18 cellular contexts compared by ENCODE assay signal in the genomic region with DNA sequence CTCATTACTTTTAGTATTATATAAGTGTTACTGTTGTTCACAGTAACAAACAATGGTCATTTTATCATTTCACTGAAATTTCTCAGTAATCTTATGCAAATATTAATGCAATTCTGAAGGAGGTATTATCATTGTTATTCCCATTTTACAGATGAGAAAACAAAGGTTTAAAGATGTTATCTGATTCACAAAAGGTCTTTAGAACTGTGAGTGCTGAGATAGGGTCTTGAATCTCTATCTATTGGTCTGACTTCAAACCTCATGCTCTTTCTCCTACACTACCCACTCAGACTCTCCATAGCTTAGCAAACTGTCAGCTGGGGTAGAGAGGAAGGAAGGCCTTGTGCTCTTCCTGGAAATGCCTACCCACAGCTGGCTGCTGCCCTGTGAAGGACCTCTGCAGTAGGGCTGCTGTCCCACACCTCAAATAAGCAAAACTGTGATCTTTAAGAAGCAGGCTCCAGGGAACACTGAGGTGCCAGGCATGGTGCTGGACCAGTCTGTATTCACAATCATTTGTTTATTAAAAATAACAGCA. TPM values are rescaled to one million over a fixed set of nuclear protein-coding genes. Genes with fewer than 3 reads are reported as not detected.
DNase-seq lines count a peak whose midpoint lies in the region; ATAC-seq, FAIRE-seq and TF ChIP-seq lines count a peak whose summit lies in the region.
"Had no signal": no experiment of that assay in that cellular context is flagged by ENCODE, and none has a peak within 500 bp of the region (broad histone marks: within the 10 kb centered on the region; RNA-seq: fewer than 3 reads in every experiment).

No MANE protein-coding gene starts in this region.

- H3K27ac Mint-ChIP-seq in T-helper 17 cell (no peak overlapping the region), astrocyte (ENCODE audit: unreplicated experiment) (no peak overlapping the region)
- H3K27ac Mint-ChIP-seq: HFFc6 had no signal

- ATAC-seq in HepG2 (no peak), right lobe of liver (no peak), T-helper 17 cell (no peak), HG02840 (IDR thresholded peaks at IDR 0.05; ENCODE audit: low FRiP score, unreplicated experiment) (no peak)
- ATAC-seq: Right ventricle myocardium inferior had no signal

- H3K27me3 ChIP-seq in HepG2 (ENCODE audit: control insufficient read depth in 1 of 2, insufficient read depth in 2 of 2, low read length in 2 of 2) = no peaks in the 10 kb centered on the region
- no peaks in the 10 kb centered on the region for H3K27me3 ChIP-seq in right lobe of liver
- no peaks in the 10 kb centered on the region for H3K27me3 ChIP-seq in astrocyte (ENCODE audit: insufficient read depth, low read length)
- H3K27me3 ChIP-seq in breast epithelium = no peaks in the 10 kb centered on the region
- H3K27me3 ChIP-seq: BE2C had no signal

- POLR2A ChIA-PET in HepG2 (lab: Yijun Ruan, JAX) = no interaction called here

- peaks cover 22% of the 10 kb centered on the region for H3K4me1 ChIP-seq in HepG2 (ENCODE audit: insufficient read depth, low read length)
- no peaks in the 10 kb centered on the region for H3K4me1 ChIP-seq in right lobe of liver
- H3K4me1 ChIP-seq in astrocyte (ENCODE audit: insufficient read depth, low read length) = no peaks in the 10 kb centered on the region
- no peaks in the 10 kb centered on the region for H3K4me1 ChIP-seq in breast epithelium
- H3K4me1 ChIP-seq: BE2C had no signal

- peaks cover 2% of the 10 kb centered on the region for H3K9me3 Mint-ChIP-seq in astrocyte (ENCODE audit: unreplicated experiment)
- H3K9me3 Mint-ChIP-seq: HFFc6 had no signal

- H3K9ac ChIP-seq in HepG2 (ENCODE audit: insufficient read depth, low read depth, low read length) = no peak overlapping the region
- no peak overlapping the region for H3K9ac ChIP-seq in astrocyte (ENCODE audit: low read length)

- no peak for TF ChIP-seq RAD21 in HepG2 (CRISPR knock-in tag; IDR thresholded peaks at IDR 0.05)

- H3K36me3 Mint-ChIP-seq in T-helper 17 cell (ENCODE audit: low read depth) = peaks cover 13% of the 10 kb centered on the region
- peaks cover 12% of the 10 kb centered on the region for H3K36me3 Mint-ChIP-seq in astrocyte (ENCODE audit: low read depth, unreplicated experiment)

- H3K36me3 ChIP-seq in HepG2 (replicated peaks in 1 of 2; ENCODE audit: control insufficient read depth in 1 of 2, insufficient read depth in 2 of 2, low read length in 2 of 2) (peaks cover 21 to 62% of the 10 kb centered on the region in 2 experiments), right lobe of liver (peaks cover 0 to 53% (median 17%) of the 10 kb centered on the region in 4 donors), astrocyte (ENCODE audit: insufficient read depth, low read length) (peaks cover 48% of the 10 kb centered on the region), breast epithelium (peaks cover 10% of the 10 kb centered on the region)

- no peak overlapping the region for H3K27ac ChIP-seq in HepG2 (ENCODE audit: extremely low read length, insufficient read depth, low read length)
- H3K27ac ChIP-seq in right lobe of liver = no peak overlapping the region
- no peak overlapping the region for H3K27ac ChIP-seq in astrocyte (ENCODE audit: low read depth, low read length)
- no peak overlapping the region for H3K27ac ChIP-seq in breast epithelium

- intact Hi-C loops in HepG2 (cut with micrococcal nuclease; ENCODE audit: unreplicated experiment) (no loop called here), right lobe of liver (cut with DNase I) (no loop called here), breast epithelium (cut with DNase I; ENCODE audit: low total_unique reads) (no loop called here)

- CTCF ChIA-PET in HepG2 (lab: Yijun Ruan, JAX; ENCODE audit: low intra/inter-chr PET ratio, low total read pairs) = no interaction called here

- H3K27me3 Mint-ChIP-seq in T-helper 17 cell = no peaks in the 10 kb centered on the region
- no peaks in the 10 kb centered on the region for H3K27me3 Mint-ChIP-seq in astrocyte (ENCODE audit: low read depth, unreplicated experiment)

- no peak for TF ChIP-seq EP300 in HepG2 (IDR thresholded peaks at IDR 0.05; ENCODE audit: low read depth in 2 of 2, low read length in 2 of 2)
- TF ChIP-seq EP300 in HepG2 (CRISPR knock-in tag; IDR thresholded peaks at IDR 0.05; ENCODE audit: borderline replicate concordance) = no peak

- TF ChIP-seq CTCF in HepG2 (CRISPR knock-in tag; IDR thresholded peaks at IDR 0.05) (no peak), right lobe of liver (IDR thresholded peaks at IDR 0.05) (no peak), astrocyte (IDR thresholded peaks at IDR 0.05; ENCODE audit: insufficient read depth, low read depth, low read length) (no peak), breast epithelium (IDR thresholded peaks at IDR 0.05) (no peak)

- FAIRE-seq in HepG2 (lab: Jason Lieb, UNC) (no peak), astrocyte (lab: Jason Lieb, UNC) (peak; percentile 37)

- H3K9me3 ChIP-seq in HepG2 (ENCODE audit: low read length) (no peaks in the 10 kb centered on the region), right lobe of liver (no peaks in the 10 kb centered on the region), T-helper 17 cell (ENCODE audit: control insufficient read depth, low read length, poor library complexity, severe bottlenecking) (no peaks in the 10 kb centered on the region), astrocyte (ENCODE audit: insufficient read depth, low read depth, low read length) (no peaks in the 10 kb centered on the region), breast epithelium (no peaks in the 10 kb centered on the region)
- H3K9me3 ChIP-seq: BE2C had no signal

- H4K20me1 ChIP-seq in HepG2 (ENCODE audit: insufficient read depth, low read length) (no peaks in the 10 kb centered on the region), astrocyte (ENCODE audit: insufficient read depth, low read length) (no peaks in the 10 kb centered on the region)

- H3K4me1 Mint-ChIP-seq in T-helper 17 cell (peaks cover 41% of the 10 kb centered on the region), astrocyte (ENCODE audit: low read depth, unreplicated experiment) (peaks cover 11% of the 10 kb centered on the region)

- no peak for DNase-seq in HepG2 (ENCODE audit: low spot score)
- no peak for DNase-seq in right lobe of liver
- no peak for DNase-seq in T-helper 17 cell
- no peak for DNase-seq in astrocyte (ENCODE audit: low read depth)
- DNase-seq in RKO (ENCODE audit: low spot score) = no peak
- DNase-seq in breast epithelium (ENCODE audit: low spot score in 2 of 2) = no peak
- DNase-seq: BE2C, DMS 273 treated with DMSO at 0.1 percent for 48 hours, HFFc6, NCI-H187 treated with DMSO at 0.1 percent for 48 hours, NCI-H2171, NCI-H446 treated with DMSO at 0.1 percent for 48 hours, NCI-H748 treated with DMSO at 0.1 percent for 48 hours had no signal

- H3K4me2 ChIP-seq in HepG2 (ENCODE audit: low read depth, low read length) (no peak overlapping the region), astrocyte (ENCODE audit: low read length) (no peak overlapping the region)

- peak overlapping the region; percentile 5 for H3K4me3 Mint-ChIP-seq in T-helper 17 cell
- no peak overlapping the region for H3K4me3 Mint-ChIP-seq in astrocyte (ENCODE audit: unreplicated experiment)
- H3K4me3 Mint-ChIP-seq: HFFc6 had no signal

- TF ChIP-seq POLR2A in HepG2 (IDR thresholded peaks at IDR 0.05; ENCODE audit: insufficient read depth in 1 of 2, low read depth in 2 of 2, low read length in 2 of 2) (no peak), right lobe of liver (IDR thresholded peaks at IDR 0.05) (no peak), breast epithelium (IDR thresholded peaks at IDR 0.05) (no peak)

- in situ Hi-C loops in HepG2 (cut with HindIII; ENCODE audit: extremely low pct_ligation_motif_present, low pct_unique_long_range_greater_than_20kb) = no loop called here

- BruUV-seq in HepG2 (replicated peaks; lab: Mats Ljungman, UMichigan) = no TSS peak

- H2AFZ ChIP-seq in HepG2 (ENCODE audit: low read length) (no peak overlapping the region), astrocyte (ENCODE audit: low read depth, low read length) (no peak overlapping the region)

- no peak overlapping the region for H3K4me3 ChIP-seq in HepG2 (replicated peaks in 1 of 3; ENCODE audit: insufficient read depth in 1 of 3, low read depth in 2 of 3, low read length in 3 of 3)
- H3K4me3 ChIP-seq in right lobe of liver = no peak overlapping the region
- H3K4me3 ChIP-seq in astrocyte (ENCODE audit: insufficient read depth, low read depth, low read length) = no peak overlapping the region
- H3K4me3 ChIP-seq in breast epithelium = no peak overlapping the region

- H3K79me2 ChIP-seq in HepG2 (ENCODE audit: insufficient read depth, low read length) = no peaks in the 10 kb centered on the region
- H3K79me2 ChIP-seq in astrocyte (ENCODE audit: insufficient read depth, low read length) = no peaks in the 10 kb centered on the region

RNA-seq across cellular contexts. Expression of gene OSCP1, which starts 6.2 kb away (rescaled TPM):
- total RNA-seq in HepG2 (2016; rRNA removed; fragmentation: Illumina TruSeq; extraction: Trizol) (0.60 and 0.86 TPM in 2 replicates), right lobe of liver (1 to 10 TPM in 5 of 6 experiments, under 1 TPM in 1; 0.40 to 4.9 (median 1.7) TPM), T-helper 17 cell (under 1 TPM in 1 of 2 donors, not detected in 1; 0.99 TPM), astrocyte (4.2 and 6.3 TPM in 2 replicates), breast epithelium (10 to 100 TPM; 12.5 to 19.3 (median 15.1) TPM)
- total RNA-seq in HepG2 (2016; cell fraction: cytosol; rRNA removed; fragmentation: Illumina TruSeq; extraction: Trizol; ENCODE audit: low read depth) = 0.71 and 1.1 TPM in 2 replicates
- total RNA-seq in HepG2 (2016; cell fraction: insoluble cytoplasmic fraction; rRNA removed; fragmentation: Illumina TruSeq; extraction: Trizol) = 1.0 and 1.6 TPM in 2 replicates
- total RNA-seq in HepG2 (2016; cell fraction: membrane; rRNA removed; fragmentation: Illumina TruSeq; extraction: Trizol) = 0.72 and 1.4 TPM in 2 replicates
- 0.34 and 1.4 TPM in 2 replicates for total RNA-seq in HepG2 (2016; cell fraction: nucleus; rRNA removed; fragmentation: Illumina TruSeq; extraction: Trizol)
- polyA plus RNA-seq in HepG2 (2011; rRNA removed) = 0.84 and 0.85 TPM in 2 replicates
- 0.46 and 0.48 TPM in 2 replicates for polyA plus RNA-seq in HepG2 (2011; cell fraction: cytosol; rRNA removed)
- polyA plus RNA-seq in HepG2 (2011; cell fraction: nucleus; rRNA removed) = 0.23 and 0.93 TPM in 2 replicates
- polyA plus RNA-seq in HepG2 (2012) = 1.3 TPM in 2 replicates
- polyA plus RNA-seq in HepG2 (2016; cell fraction: cytosol; fragmentation: Illumina TruSeq; extraction: Trizol; ENCODE audit: low read depth) = 0.35 and 0.55 TPM in 2 replicates
- polyA plus RNA-seq in HepG2 (2016; cell fraction: insoluble cytoplasmic fraction; fragmentation: Illumina TruSeq; extraction: Trizol; ENCODE audit: low read depth) = 0.72 and 0.93 TPM in 2 replicates
- 0.69 and 1.2 TPM in 2 replicates for polyA plus RNA-seq in HepG2 (2016; cell fraction: membrane; fragmentation: Illumina TruSeq; extraction: Trizol; ENCODE audit: low read depth)
- 1.1 and 1.4 TPM in 2 replicates for polyA plus RNA-seq in HepG2 (2016; cell fraction: nucleus; fragmentation: Illumina TruSeq; extraction: Trizol; ENCODE audit: insufficient read depth, low read depth)
- 0.56 and 3.7 TPM in 2 replicates for polyA minus RNA-seq in HepG2 (2011; rRNA and poly(A)+ RNA removed; ENCODE audit: low replicate concordance)
- 0.62 TPM in 1 of 2 replicates, not detected in the other for polyA minus RNA-seq in HepG2 (2011; cell fraction: cytosol; rRNA and poly(A)+ RNA removed)
- polyA minus RNA-seq in HepG2 (2011; cell fraction: nucleus; rRNA and poly(A)+ RNA removed) = 1.4 and 2.0 TPM in 2 replicates

RNA-seq across cellular contexts. Expression of gene MRPS15, which starts 7.7 kb away (rescaled TPM):
- total RNA-seq in HepG2 (2016; rRNA removed; fragmentation: Illumina TruSeq; extraction: Trizol) (113 and 137 TPM in 2 replicates), right lobe of liver (10 to 100 TPM; 44.9 to 63.6 (median 55.1) TPM), T-helper 17 cell (10 to 100 TPM; 31.4 to 37.5 TPM), astrocyte (66.0 and 70.9 TPM in 2 replicates), breast epithelium (10 to 100 TPM; 72.9 to 99.1 (median 79.3) TPM)
- total RNA-seq in HepG2 (2016; cell fraction: cytosol; rRNA removed; fragmentation: Illumina TruSeq; extraction: Trizol; ENCODE audit: low read depth) = 206 and 254 TPM in 2 replicates
- 122 and 135 TPM in 2 replicates for total RNA-seq in HepG2 (2016; cell fraction: insoluble cytoplasmic fraction; rRNA removed; fragmentation: Illumina TruSeq; extraction: Trizol)
- 170 and 207 TPM in 2 replicates for total RNA-seq in HepG2 (2016; cell fraction: membrane; rRNA removed; fragmentation: Illumina TruSeq; extraction: Trizol)
- total RNA-seq in HepG2 (2016; cell fraction: nucleus; rRNA removed; fragmentation: Illumina TruSeq; extraction: Trizol) = 55.2 and 55.8 TPM in 2 replicates
- polyA plus RNA-seq in HepG2 (2011; rRNA removed) = 53.3 and 59.0 TPM in 2 replicates
- polyA plus RNA-seq in HepG2 (2011; cell fraction: cytosol; rRNA removed) = 63.3 and 64.9 TPM in 2 replicates
- 32.6 and 45.2 TPM in 2 replicates for polyA plus RNA-seq in HepG2 (2011; cell fraction: nucleus; rRNA removed)
- polyA plus RNA-seq in HepG2 (2012) = 46.7 and 60.7 TPM in 2 replicates
- 258 and 349 TPM in 2 replicates for polyA plus RNA-seq in HepG2 (2016; cell fraction: cytosol; fragmentation: Illumina TruSeq; extraction: Trizol; ENCODE audit: low read depth)
- polyA plus RNA-seq in HepG2 (2016; cell fraction: insoluble cytoplasmic fraction; fragmentation: Illumina TruSeq; extraction: Trizol; ENCODE audit: low read depth) = 167 TPM in 2 replicates
- 198 and 246 TPM in 2 replicates for polyA plus RNA-seq in HepG2 (2016; cell fraction: membrane; fragmentation: Illumina TruSeq; extraction: Trizol; ENCODE audit: low read depth)
- 109 and 110 TPM in 2 replicates for polyA plus RNA-seq in HepG2 (2016; cell fraction: nucleus; fragmentation: Illumina TruSeq; extraction: Trizol; ENCODE audit: insufficient read depth, low read depth)
- 12.8 and 22.8 TPM in 2 replicates for polyA minus RNA-seq in HepG2 (2011; rRNA and poly(A)+ RNA removed; ENCODE audit: low replicate concordance)
- 16.6 and 17.9 TPM in 2 replicates for polyA minus RNA-seq in HepG2 (2011; cell fraction: cytosol; rRNA and poly(A)+ RNA removed)
- 21.8 and 27.1 TPM in 2 replicates for polyA minus RNA-seq in HepG2 (2011; cell fraction: nucleus; rRNA and poly(A)+ RNA removed)

RNA-seq across cellular contexts. Expression of gene CSF3R, which starts 26.3 kb away (rescaled TPM):
- total RNA-seq in HepG2 (2016; rRNA removed; fragmentation: Illumina TruSeq; extraction: Trizol) (3.5 and 11.9 TPM in 2 replicates), right lobe of liver (10 to 100 TPM in 3 of 6 experiments, 1 to 10 TPM in 3; 4.1 to 14.0 (median 9.5) TPM), T-helper 17 cell (10 to 100 TPM in 1 of 2 donors, 1 to 10 TPM in 1; 2.9 to 13.0 TPM), astrocyte (0.20 and 0.22 TPM in 2 replicates), breast epithelium (10 to 100 TPM; 17.3 to 54.2 (median 28.8) TPM)
- total RNA-seq in HepG2 (2016; cell fraction: cytosol; rRNA removed; fragmentation: Illumina TruSeq; extraction: Trizol; ENCODE audit: low read depth) = 2.8 and 3.1 TPM in 2 replicates
- 3.2 and 11.8 TPM in 2 replicates for total RNA-seq in HepG2 (2016; cell fraction: insoluble cytoplasmic fraction; rRNA removed; fragmentation: Illumina TruSeq; extraction: Trizol)
- 5.6 and 6.3 TPM in 2 replicates for total RNA-seq in HepG2 (2016; cell fraction: membrane; rRNA removed; fragmentation: Illumina TruSeq; extraction: Trizol)
- total RNA-seq in HepG2 (2016; cell fraction: nucleus; rRNA removed; fragmentation: Illumina TruSeq; extraction: Trizol) = 17.4 and 18.5 TPM in 2 replicates
- 28.8 and 45.4 TPM in 2 replicates for polyA plus RNA-seq in HepG2 (2011; rRNA removed)
- polyA plus RNA-seq in HepG2 (2011; cell fraction: cytosol; rRNA removed) = 14.7 and 16.4 TPM in 2 replicates
- 91.0 and 108 TPM in 2 replicates for polyA plus RNA-seq in HepG2 (2011; cell fraction: nucleus; rRNA removed)
- 30.0 and 40.7 TPM in 2 replicates for polyA plus RNA-seq in HepG2 (2012)
- polyA plus RNA-seq in HepG2 (2016; cell fraction: cytosol; fragmentation: Illumina TruSeq; extraction: Trizol; ENCODE audit: low read depth) = 2.0 and 2.5 TPM in 2 replicates
- 5.0 and 5.6 TPM in 2 replicates for polyA plus RNA-seq in HepG2 (2016; cell fraction: insoluble cytoplasmic fraction; fragmentation: Illumina TruSeq; extraction: Trizol; ENCODE audit: low read depth)
- polyA plus RNA-seq in HepG2 (2016; cell fraction: membrane; fragmentation: Illumina TruSeq; extraction: Trizol; ENCODE audit: low read depth) = 5.1 and 5.2 TPM in 2 replicates
- polyA plus RNA-seq in HepG2 (2016; cell fraction: nucleus; fragmentation: Illumina TruSeq; extraction: Trizol; ENCODE audit: insufficient read depth, low read depth) = 40.8 and 46.3 TPM in 2 replicates
- polyA minus RNA-seq in HepG2 (2011; rRNA and poly(A)+ RNA removed; ENCODE audit: low replicate concordance) = 1.5 and 20.2 TPM in 2 replicates
- polyA minus RNA-seq in HepG2 (2011; cell fraction: cytosol; rRNA and poly(A)+ RNA removed) = 6.9 and 10.3 TPM in 2 replicates
- 28.3 and 40.9 TPM in 2 replicates for polyA minus RNA-seq in HepG2 (2011; cell fraction: nucleus; rRNA and poly(A)+ RNA removed)
- total RNA-seq: H4, HFFc6, LHCN-M2 had no signal
- polyA plus RNA-seq: AG04450 had no signal

RNA-seq across cellular contexts. Expression of gene LSM10, which starts 58.8 kb away (rescaled TPM):
- total RNA-seq in HepG2 (2016; rRNA removed; fragmentation: Illumina TruSeq; extraction: Trizol) (14.0 and 17.0 TPM in 2 replicates), right lobe of liver (10 to 100 TPM; 15.2 to 42.0 (median 22.3) TPM), T-helper 17 cell (10 to 100 TPM; 26.4 to 31.1 TPM), astrocyte (48.9 and 53.5 TPM in 2 replicates), breast epithelium (10 to 100 TPM; 31.8 to 49.5 (median 39.7) TPM)
- total RNA-seq in HepG2 (2016; cell fraction: cytosol; rRNA removed; fragmentation: Illumina TruSeq; extraction: Trizol; ENCODE audit: low read depth) = 56.5 and 60.8 TPM in 2 replicates
- total RNA-seq in HepG2 (2016; cell fraction: insoluble cytoplasmic fraction; rRNA removed; fragmentation: Illumina TruSeq; extraction: Trizol) = 14.8 TPM in 2 replicates
- 50.9 and 52.1 TPM in 2 replicates for total RNA-seq in HepG2 (2016; cell fraction: membrane; rRNA removed; fragmentation: Illumina TruSeq; extraction: Trizol)
- 6.1 and 9.2 TPM in 2 replicates for total RNA-seq in HepG2 (2016; cell fraction: nucleus; rRNA removed; fragmentation: Illumina TruSeq; extraction: Trizol)
- polyA plus RNA-seq in HepG2 (2011; rRNA removed) = 52.0 and 61.6 TPM in 2 replicates
- polyA plus RNA-seq in HepG2 (2011; cell fraction: cytosol; rRNA removed) = 52.4 and 63.1 TPM in 2 replicates
- 18.3 and 21.3 TPM in 2 replicates for polyA plus RNA-seq in HepG2 (2011; cell fraction: nucleus; rRNA removed)
- polyA plus RNA-seq in HepG2 (2012) = 22.5 and 35.0 TPM in 2 replicates
- 247 and 272 TPM in 2 replicates for polyA plus RNA-seq in HepG2 (2016; cell fraction: cytosol; fragmentation: Illumina TruSeq; extraction: Trizol; ENCODE audit: low read depth)
- polyA plus RNA-seq in HepG2 (2016; cell fraction: insoluble cytoplasmic fraction; fragmentation: Illumina TruSeq; extraction: Trizol; ENCODE audit: low read depth) = 57.9 and 60.5 TPM in 2 replicates
- 158 and 176 TPM in 2 replicates for polyA plus RNA-seq in HepG2 (2016; cell fraction: membrane; fragmentation: Illumina TruSeq; extraction: Trizol; ENCODE audit: low read depth)
- 38.1 and 40.1 TPM in 2 replicates for polyA plus RNA-seq in HepG2 (2016; cell fraction: nucleus; fragmentation: Illumina TruSeq; extraction: Trizol; ENCODE audit: insufficient read depth, low read depth)
- polyA minus RNA-seq in HepG2 (2011; rRNA and poly(A)+ RNA removed; ENCODE audit: low replicate concordance) = 38.9 and 99.2 TPM in 2 replicates
- 11.0 and 14.3 TPM in 2 replicates for polyA minus RNA-seq in HepG2 (2011; cell fraction: cytosol; rRNA and poly(A)+ RNA removed)
- polyA minus RNA-seq in HepG2 (2011; cell fraction: nucleus; rRNA and poly(A)+ RNA removed) = 9.0 and 11.3 TPM in 2 replicates
